ENCODE assay signal across 1 cellular context in the genomic region with DNA sequence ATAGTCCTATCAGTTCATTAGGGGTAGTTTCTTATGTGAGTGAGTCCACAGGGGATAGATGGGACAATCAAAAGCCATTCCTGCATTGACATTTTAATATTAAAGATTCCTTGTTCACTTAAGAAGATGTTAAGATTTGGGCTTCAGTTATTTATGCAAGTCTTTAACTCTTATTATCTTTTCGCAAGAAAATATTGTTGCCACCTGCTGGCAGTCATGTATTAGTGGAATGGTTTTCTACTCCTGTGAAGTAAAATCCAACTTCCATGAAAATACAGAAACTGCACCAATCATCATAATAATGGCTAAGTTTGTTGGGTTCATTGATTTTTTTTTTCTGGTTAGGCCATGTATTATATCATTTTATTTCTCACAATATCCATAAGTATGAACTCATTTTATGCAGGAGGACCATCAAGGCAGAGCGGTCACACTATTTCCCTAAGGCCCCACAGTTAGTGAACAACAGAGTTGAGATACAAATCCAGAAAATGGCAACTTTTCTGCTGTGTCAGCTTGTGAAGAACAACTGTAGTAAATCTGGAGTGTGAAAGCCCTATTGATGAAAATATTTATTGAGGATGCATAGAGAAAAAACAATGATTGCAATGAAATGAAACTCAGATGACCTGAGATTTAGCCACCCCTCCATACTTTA.
TF ChIP-seq lines count a peak whose summit lies in the region.

No MANE protein-coding gene starts in this region.

TF ChIP-seq in GM12878, 131 proteins besides CTCF, POLR2A, EP300 and RAD21 (continued from another document):
- TF ChIP-seq, protein P1, sequence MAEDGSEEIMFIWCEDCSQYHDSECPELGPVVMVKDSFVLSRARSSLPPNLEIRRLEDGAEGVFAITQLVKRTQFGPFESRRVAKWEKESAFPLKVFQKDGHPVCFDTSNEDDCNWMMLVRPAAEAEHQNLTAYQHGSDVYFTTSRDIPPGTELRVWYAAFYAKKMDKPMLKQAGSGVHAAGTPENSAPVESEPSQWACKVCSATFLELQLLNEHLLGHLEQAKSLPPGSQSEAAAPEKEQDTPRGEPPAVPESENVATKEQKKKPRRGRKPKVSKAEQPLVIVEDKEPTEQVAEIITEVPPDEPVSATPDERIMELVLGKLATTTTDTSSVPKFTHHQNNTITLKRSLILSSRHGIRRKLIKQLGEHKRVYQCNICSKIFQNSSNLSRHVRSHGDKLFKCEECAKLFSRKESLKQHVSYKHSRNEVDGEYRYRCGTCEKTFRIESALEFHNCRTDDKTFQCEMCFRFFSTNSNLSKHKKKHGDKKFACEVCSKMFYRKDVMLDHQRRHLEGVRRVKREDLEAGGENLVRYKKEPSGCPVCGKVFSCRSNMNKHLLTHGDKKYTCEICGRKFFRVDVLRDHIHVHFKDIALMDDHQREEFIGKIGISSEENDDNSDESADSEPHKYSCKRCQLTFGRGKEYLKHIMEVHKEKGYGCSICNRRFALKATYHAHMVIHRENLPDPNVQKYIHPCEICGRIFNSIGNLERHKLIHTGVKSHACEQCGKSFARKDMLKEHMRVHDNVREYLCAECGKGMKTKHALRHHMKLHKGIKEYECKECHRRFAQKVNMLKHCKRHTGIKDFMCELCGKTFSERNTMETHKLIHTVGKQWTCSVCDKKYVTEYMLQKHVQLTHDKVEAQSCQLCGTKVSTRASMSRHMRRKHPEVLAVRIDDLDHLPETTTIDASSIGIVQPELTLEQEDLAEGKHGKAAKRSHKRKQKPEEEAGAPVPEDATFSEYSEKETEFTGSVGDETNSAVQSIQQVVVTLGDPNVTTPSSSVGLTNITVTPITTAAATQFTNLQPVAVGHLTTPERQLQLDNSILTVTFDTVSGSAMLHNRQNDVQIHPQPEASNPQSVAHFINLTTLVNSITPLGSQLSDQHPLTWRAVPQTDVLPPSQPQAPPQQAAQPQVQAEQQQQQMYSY (CRISPR knock-in tag; IDR thresholded peaks at IDR 0.05) = no peak
- TF ChIP-seq CREB1 (IDR thresholded peaks at IDR 0.05; ENCODE audit: low read depth) (no peak), FOS (IDR thresholded peaks at IDR 0.05; ENCODE audit: borderline replicate concordance, extremely low read depth, insufficient read length) (no peak), TCF7 (IDR thresholded peaks at IDR 0.05; ENCODE audit: borderline replicate concordance) (no peak), CBX5 (IDR thresholded peaks at IDR 0.05; ENCODE audit: low read depth) (no peak), ATF7 (IDR thresholded peaks at IDR 0.05; ENCODE audit: low read depth) (no peak), POLR2AphosphoS2 (IDR thresholded peaks at IDR 0.05; ENCODE audit: low read depth, low read length) (no peak), RFX5 (IDR thresholded peaks at IDR 0.05; ENCODE audit: low read depth, low read length) (no peak), BRCA1 (IDR thresholded peaks at IDR 0.05; ENCODE audit: low read depth, low read length) (no peak), SMARCA5 (IDR thresholded peaks at IDR 0.05) (no peak)
- TF ChIP-seq, protein P2, sequence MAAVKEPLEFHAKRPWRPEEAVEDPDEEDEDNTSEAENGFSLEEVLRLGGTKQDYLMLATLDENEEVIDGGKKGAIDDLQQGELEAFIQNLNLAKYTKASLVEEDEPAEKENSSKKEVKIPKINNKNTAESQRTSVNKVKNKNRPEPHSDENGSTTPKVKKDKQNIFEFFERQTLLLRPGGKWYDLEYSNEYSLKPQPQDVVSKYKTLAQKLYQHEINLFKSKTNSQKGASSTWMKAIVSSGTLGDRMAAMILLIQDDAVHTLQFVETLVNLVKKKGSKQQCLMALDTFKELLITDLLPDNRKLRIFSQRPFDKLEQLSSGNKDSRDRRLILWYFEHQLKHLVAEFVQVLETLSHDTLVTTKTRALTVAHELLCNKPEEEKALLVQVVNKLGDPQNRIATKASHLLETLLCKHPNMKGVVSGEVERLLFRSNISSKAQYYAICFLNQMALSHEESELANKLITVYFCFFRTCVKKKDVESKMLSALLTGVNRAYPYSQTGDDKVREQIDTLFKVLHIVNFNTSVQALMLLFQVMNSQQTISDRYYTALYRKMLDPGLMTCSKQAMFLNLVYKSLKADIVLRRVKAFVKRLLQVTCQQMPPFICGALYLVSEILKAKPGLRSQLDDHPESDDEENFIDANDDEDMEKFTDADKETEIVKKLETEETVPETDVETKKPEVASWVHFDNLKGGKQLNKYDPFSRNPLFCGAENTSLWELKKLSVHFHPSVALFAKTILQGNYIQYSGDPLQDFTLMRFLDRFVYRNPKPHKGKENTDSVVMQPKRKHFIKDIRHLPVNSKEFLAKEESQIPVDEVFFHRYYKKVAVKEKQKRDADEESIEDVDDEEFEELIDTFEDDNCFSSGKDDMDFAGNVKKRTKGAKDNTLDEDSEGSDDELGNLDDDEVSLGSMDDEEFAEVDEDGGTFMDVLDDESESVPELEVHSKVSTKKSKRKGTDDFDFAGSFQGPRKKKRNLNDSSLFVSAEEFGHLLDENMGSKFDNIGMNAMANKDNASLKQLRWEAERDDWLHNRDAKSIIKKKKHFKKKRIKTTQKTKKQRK (IDR thresholded peaks at IDR 0.05; ENCODE audit: low read depth, low read length) = no peak
- TF ChIP-seq, protein P3, sequence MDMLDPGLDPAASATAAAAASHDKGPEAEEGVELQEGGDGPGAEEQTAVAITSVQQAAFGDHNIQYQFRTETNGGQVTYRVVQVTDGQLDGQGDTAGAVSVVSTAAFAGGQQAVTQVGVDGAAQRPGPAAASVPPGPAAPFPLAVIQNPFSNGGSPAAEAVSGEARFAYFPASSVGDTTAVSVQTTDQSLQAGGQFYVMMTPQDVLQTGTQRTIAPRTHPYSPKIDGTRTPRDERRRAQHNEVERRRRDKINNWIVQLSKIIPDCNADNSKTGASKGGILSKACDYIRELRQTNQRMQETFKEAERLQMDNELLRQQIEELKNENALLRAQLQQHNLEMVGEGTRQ (IDR thresholded peaks at IDR 0.05; ENCODE audit: borderline replicate concordance, low read depth, low read length) = no peak
- TF ChIP-seq, protein P4, sequence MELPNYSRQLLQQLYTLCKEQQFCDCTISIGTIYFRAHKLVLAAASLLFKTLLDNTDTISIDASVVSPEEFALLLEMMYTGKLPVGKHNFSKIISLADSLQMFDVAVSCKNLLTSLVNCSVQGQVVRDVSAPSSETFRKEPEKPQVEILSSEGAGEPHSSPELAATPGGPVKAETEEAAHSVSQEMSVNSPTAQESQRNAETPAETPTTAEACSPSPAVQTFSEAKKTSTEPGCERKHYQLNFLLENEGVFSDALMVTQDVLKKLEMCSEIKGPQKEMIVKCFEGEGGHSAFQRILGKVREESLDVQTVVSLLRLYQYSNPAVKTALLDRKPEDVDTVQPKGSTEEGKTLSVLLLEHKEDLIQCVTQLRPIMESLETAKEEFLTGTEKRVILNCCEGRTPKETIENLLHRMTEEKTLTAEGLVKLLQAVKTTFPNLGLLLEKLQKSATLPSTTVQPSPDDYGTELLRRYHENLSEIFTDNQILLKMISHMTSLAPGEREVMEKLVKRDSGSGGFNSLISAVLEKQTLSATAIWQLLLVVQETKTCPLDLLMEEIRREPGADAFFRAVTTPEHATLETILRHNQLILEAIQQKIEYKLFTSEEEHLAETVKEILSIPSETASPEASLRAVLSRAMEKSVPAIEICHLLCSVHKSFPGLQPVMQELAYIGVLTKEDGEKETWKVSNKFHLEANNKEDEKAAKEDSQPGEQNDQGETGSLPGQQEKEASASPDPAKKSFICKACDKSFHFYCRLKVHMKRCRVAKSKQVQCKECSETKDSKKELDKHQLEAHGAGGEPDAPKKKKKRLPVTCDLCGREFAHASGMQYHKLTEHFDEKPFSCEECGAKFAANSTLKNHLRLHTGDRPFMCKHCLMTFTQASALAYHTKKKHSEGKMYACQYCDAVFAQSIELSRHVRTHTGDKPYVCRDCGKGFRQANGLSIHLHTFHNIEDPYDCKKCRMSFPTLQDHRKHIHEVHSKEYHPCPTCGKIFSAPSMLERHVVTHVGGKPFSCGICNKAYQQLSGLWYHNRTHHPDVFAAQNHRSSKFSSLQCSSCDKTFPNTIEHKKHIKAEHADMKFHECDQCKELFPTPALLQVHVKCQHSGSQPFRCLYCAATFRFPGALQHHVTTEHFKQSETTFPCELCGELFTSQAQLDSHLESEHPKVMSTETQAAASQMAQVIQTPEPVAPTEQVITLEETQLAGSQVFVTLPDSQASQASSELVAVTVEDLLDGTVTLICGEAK (IDR thresholded peaks at IDR 0.05; ENCODE audit: borderline replicate concordance) = no peak
